24 cellular contexts compared by ENCODE assay signal in genomic region chr1:9169601-9170137, GRCh38.
"Had no signal": no experiment of that assay in that cellular context is flagged by ENCODE, and none has a peak within 500 bp of the region (broad histone marks: within the 10 kb centered on the region; RNA-seq: fewer than 3 reads in every experiment).

No MANE protein-coding gene starts in this region.

- H3K36me3 ChIP-seq: adrenal gland, lower lobe of right lung, tibial nerve had no signal

- H3K4me3 ChIP-seq: adrenal gland, ascending aorta, heart right ventricle, lower lobe of right lung, mucosa of descending colon, tibial nerve had no signal

- DNase-seq: activated CD4-positive, alpha-beta T cell treated with anti-CD3 and anti-CD28 coated beads for 1 hour; activated CD4-positive, alpha-beta T cell treated with anti-CD3 and anti-CD28 coated beads, Interleukin-2, amount 50 U/mL, for 1 hour; activated CD8-positive, alpha-beta T cell treated with anti-CD3 and anti-CD28 coated beads, Interleukin-2, amount 10 ng/mL, durations not matched to agents 7 days and 5 days; activated gamma-delta T cell treated with Interleukin-2 at 50 U/mL for 16 hours; adrenal gland; brain microvascular endothelial cell; caudate nucleus; effector memory CD4-positive, alpha-beta T cell; heart right ventricle; lower lobe of right lung; mesendoderm; mucosa of descending colon; nephron progenitor cell; nucleus accumbens; stimulated activated CD4-positive, alpha-beta T cell treated with anti-CD3 and anti-CD28 coated beads, Interleukin-4, amount 100 ng/mL, for 1 hour; stimulated activated naive CD8-positive, alpha-beta T cell treated with anti-CD3 and anti-CD28 coated beads, Interleukin-15, Interleukin-2, amounts not matched to agents 100 U/mL and 50 U/mL, for 24 hours; substantia nigra; T-cell; WERI-Rb-1 had no signal

- H3K4me1 Mint-ChIP-seq: T-cell had no signal

- H3K9me3 ChIP-seq: adrenal gland, ascending aorta, heart right ventricle, lower lobe of right lung, mucosa of descending colon, tibial nerve had no signal

- H3K27me3 ChIP-seq: adrenal gland, ascending aorta, brain microvascular endothelial cell, heart right ventricle, tibial nerve had no signal

- H3K9me3 Mint-ChIP-seq: activated T-helper 1 cell treated with anti-CD3 and anti-CD28 coated beads, Interleukin-12 subunit alpha, Interleukin-12 subunit beta, Interleukin-2, Interleukin-4 antibody, amounts not matched to agents 30 ng/mL and 10 ng/mL and 1 ng/mL, durations not matched to agents 14 hours and 24 hours and 36 hours; T-cell; T-helper 2 cell treated with Interferon-gamma antibody and Interleukin-4, amounts not matched to agents 5 μg/mL and 100 μg/mL, for 36 hours had no signal

- H3K4me3 Mint-ChIP-seq: activated CD8-positive, alpha-beta T cell treated with anti-CD3 and anti-CD28 coated beads, Interleukin-2, amount 10 ng/mL, durations not matched to agents 7 days and 5 days; activated naive CD8-positive, alpha-beta T cell; activated T-helper 1 cell treated with anti-CD3 and anti-CD28 coated beads, Interleukin-12 subunit alpha, Interleukin-12 subunit beta, Interleukin-2, Interleukin-4 antibody, amounts not matched to agents 30 ng/mL and 10 ng/mL and 1 ng/mL, durations not matched to agents 14 hours and 24 hours and 36 hours; nephron progenitor cell; T-cell; T-helper 2 cell treated with Interferon-gamma antibody and Interleukin-4, amounts not matched to agents 5 μg/mL and 100 μg/mL, for 36 hours had no signal

- H3K27ac ChIP-seq: adrenal gland, ascending aorta, brain microvascular endothelial cell, heart right ventricle, lower lobe of right lung, tibial nerve, WERI-Rb-1 had no signal

- H3K36me3 Mint-ChIP-seq: activated naive CD8-positive, alpha-beta T cell; T-cell had no signal

- H3K27ac Mint-ChIP-seq: activated CD8-positive, alpha-beta T cell treated with anti-CD3 and anti-CD28 coated beads, Interleukin-2, amount 10 ng/mL, durations not matched to agents 7 days and 5 days; activated naive CD8-positive, alpha-beta T cell; activated T-helper 1 cell treated with anti-CD3 and anti-CD28 coated beads, Interleukin-12 subunit alpha, Interleukin-12 subunit beta, Interleukin-2, Interleukin-4 antibody, amounts not matched to agents 30 ng/mL and 10 ng/mL and 1 ng/mL, durations not matched to agents 14 hours and 24 hours and 36 hours; nephron progenitor cell; T-cell; T-helper 2 cell treated with Interferon-gamma antibody and Interleukin-4, amounts not matched to agents 5 μg/mL and 100 μg/mL, for 36 hours had no signal
